1 cellular context compared by ENCODE assay signal in genomic region chr22:19478086-19478392, GRCh38.
TF ChIP-seq lines count a peak whose summit lies in the region.

No MANE protein-coding gene starts in this region.

TF ChIP-seq in WTC11, 78 proteins besides CTCF, POLR2A, EP300 and RAD21 (continued from another document):
- TF ChIP-seq, protein P1, sequence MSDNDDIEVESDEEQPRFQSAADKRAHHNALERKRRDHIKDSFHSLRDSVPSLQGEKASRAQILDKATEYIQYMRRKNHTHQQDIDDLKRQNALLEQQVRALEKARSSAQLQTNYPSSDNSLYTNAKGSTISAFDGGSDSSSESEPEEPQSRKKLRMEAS (CRISPR knock-in tag; IDR thresholded peaks at IDR 0.05) = no peak
- TF ChIP-seq NR2C2 (CRISPR knock-in tag; IDR thresholded peaks at IDR 0.05) = no peak
- no peak for TF ChIP-seq ATF6 (CRISPR knock-in tag; IDR thresholded peaks at IDR 0.05)
- TF ChIP-seq, protein P2, sequence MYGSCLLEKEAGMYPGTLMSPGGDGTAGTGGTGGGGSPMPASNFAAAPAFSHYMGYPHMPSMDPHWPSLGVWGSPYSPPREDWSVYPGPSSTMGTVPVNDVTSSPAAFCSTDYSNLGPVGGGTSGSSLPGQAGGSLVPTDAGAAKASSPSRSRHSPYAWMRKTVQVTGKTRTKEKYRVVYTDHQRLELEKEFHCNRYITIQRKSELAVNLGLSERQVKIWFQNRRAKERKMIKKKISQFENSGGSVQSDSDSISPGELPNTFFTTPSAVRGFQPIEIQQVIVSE (CRISPR knock-in tag; IDR thresholded peaks at IDR 0.05; ENCODE audit: borderline replicate concordance) = no peak
- TF ChIP-seq E2F1 (CRISPR knock-in tag; IDR thresholded peaks at IDR 0.05) = no peak
- TF ChIP-seq SMAD4 (CRISPR knock-in tag; IDR thresholded peaks at IDR 0.05) = no peak
- no peak for TF ChIP-seq FOXK1 (CRISPR knock-in tag; IDR thresholded peaks at IDR 0.05)
- TF ChIP-seq, protein P3, sequence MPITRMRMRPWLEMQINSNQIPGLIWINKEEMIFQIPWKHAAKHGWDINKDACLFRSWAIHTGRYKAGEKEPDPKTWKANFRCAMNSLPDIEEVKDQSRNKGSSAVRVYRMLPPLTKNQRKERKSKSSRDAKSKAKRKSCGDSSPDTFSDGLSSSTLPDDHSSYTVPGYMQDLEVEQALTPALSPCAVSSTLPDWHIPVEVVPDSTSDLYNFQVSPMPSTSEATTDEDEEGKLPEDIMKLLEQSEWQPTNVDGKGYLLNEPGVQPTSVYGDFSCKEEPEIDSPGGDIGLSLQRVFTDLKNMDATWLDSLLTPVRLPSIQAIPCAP (CRISPR knock-in tag; IDR thresholded peaks at IDR 0.05) = no peak
